Comparison of ENCODE assay signal across 22 cellular contexts in genomic region chr1:52676249-52676903, GRCh38. TPM values are rescaled to one million over a fixed set of nuclear protein-coding genes. Genes with fewer than 3 reads are reported as not detected.
A peak's percentile ranks its signal among the peaks of the same experiment; 100 is the strongest.
DNase-seq lines count a peak whose midpoint lies in the region; ATAC-seq, FAIRE-seq and TF ChIP-seq lines count a peak whose summit lies in the region.
"Had no signal": no experiment of that assay in that cellular context is flagged by ENCODE, and none has a peak within 500 bp of the region (broad histone marks: within the 10 kb centered on the region; RNA-seq: fewer than 3 reads in every experiment).

No MANE protein-coding gene starts in this region.

- in situ Hi-C loops in HepG2 (cut with HindIII; ENCODE audit: extremely low pct_ligation_motif_present, low pct_unique_long_range_greater_than_20kb) (no loop called here), GM13976 (cut with MboI; ENCODE audit: low sequenced_read_pairs, unreplicated experiment) (loop anchor here (25.0 kb wide), 1 partner anchor 539 kb away; the partner anchor contains the start of gene ZFYVE9)

- FAIRE-seq in HepG2 (lab: Jason Lieb, UNC), result no peak

- no peaks in the 10 kb centered on the region for H3K9me2 ChIP-seq in GM23338 (ENCODE audit: insufficient read depth)

- H3K36me3 ChIP-seq in BLaER1 treated with 17β-estradiol and CSF1 and Interleukin-3, amounts not matched to agents 10 nM and 100 nM, result peaks cover 0 to 25% (median 4%) of the 10 kb centered on the region in 11 experiments; a peak in 7 of 22 replicates
- H3K36me3 ChIP-seq in HepG2 (replicated peaks in 1 of 2; ENCODE audit: control insufficient read depth in 1 of 2, insufficient read depth in 2 of 2, low read length in 2 of 2) (no peaks in the 10 kb centered on the region), GM23338 (ENCODE audit: insufficient read depth) (no peaks in the 10 kb centered on the region)
- H3K36me3 ChIP-seq: neutrophil, vagina had no signal

- peak overlapping the region in 3 of 11 experiments; percentile 11 to 77 (median 73); a peak in 4 of 22 replicates for H3K9ac ChIP-seq in BLaER1 treated with 17β-estradiol and CSF1 and Interleukin-3, amounts not matched to agents 10 nM and 100 nM
- no peak overlapping the region for H3K9ac ChIP-seq in HepG2 (ENCODE audit: insufficient read depth, low read depth, low read length)
- H3K9ac ChIP-seq: KMS-11 had no signal

- no peaks in the 10 kb centered on the region for H3K36me3 Mint-ChIP-seq in GM23338 (ENCODE audit: low read depth)

- POLR2A ChIA-PET in HepG2 (lab: Yijun Ruan, JAX), result no interaction called here

- TF ChIP-seq POLR2A in HepG2 (IDR thresholded peaks at IDR 0.05; ENCODE audit: insufficient read depth in 1 of 2, low read depth in 2 of 2, low read length in 2 of 2), result no peak

- intact Hi-C loops in HepG2 (cut with micrococcal nuclease; ENCODE audit: unreplicated experiment), result no loop called here

- H2AFZ ChIP-seq in HepG2 (ENCODE audit: low read length) (no peak overlapping the region), GM23338 (no peak overlapping the region)

- H3K4me3 Mint-ChIP-seq in GM23338, result no peak overlapping the region

- no peaks in the 10 kb centered on the region for H3F3A ChIP-seq in GM23338 (replicated peaks; ENCODE audit: low read depth)

- ATAC-seq in HepG2, result peak; percentile 54
- no peak for ATAC-seq in GM23338
- no peak for ATAC-seq in HG03469 (IDR thresholded peaks at IDR 0.05; ENCODE audit: unreplicated experiment)

- TF ChIP-seq EP300 in HepG2 (IDR thresholded peaks at IDR 0.05; ENCODE audit: low read depth in 2 of 2, low read length in 2 of 2), result no peak
- TF ChIP-seq EP300 in HepG2 (CRISPR knock-in tag; IDR thresholded peaks at IDR 0.05; ENCODE audit: borderline replicate concordance), result no peak

- H3K4me2 ChIP-seq in BLaER1 treated with 17β-estradiol and CSF1 and Interleukin-3, amounts not matched to agents 10 nM and 100 nM, result peak overlapping the region; percentile 18 to 81 (median 63); a peak in 21 of 22 replicates
- H3K4me2 ChIP-seq in HepG2 (ENCODE audit: low read depth, low read length) (no peak overlapping the region), GM23338 (no peak overlapping the region)
- H3K4me2 ChIP-seq: KMS-11 had no signal

- H3K9me3 Mint-ChIP-seq in GM23338, result no peaks in the 10 kb centered on the region
- H3K9me3 Mint-ChIP-seq: activated T-helper 2 cell treated with anti-CD3 and anti-CD28 coated beads, Interferon-gamma antibody, Interleukin-2, Interleukin-4, amounts not matched to agents 10 μg/mL and 5 μg/mL and 100 μg/mL, durations not matched to agents 14 hours and 24 hours and 36 hours had no signal

- no peaks in the 10 kb centered on the region for H3K27me3 ChIP-seq in BLaER1 treated with 17β-estradiol and CSF1 and Interleukin-3, amounts not matched to agents 10 nM and 100 nM
- H3K27me3 ChIP-seq in HepG2 (ENCODE audit: control insufficient read depth in 1 of 2, insufficient read depth in 2 of 2, low read length in 2 of 2) (no peaks in the 10 kb centered on the region), GM23338 (ENCODE audit: insufficient read depth) (no peaks in the 10 kb centered on the region)
- H3K27me3 ChIP-seq: neutrophil, vagina had no signal

- H4K20me1 ChIP-seq in BLaER1 treated with 17β-estradiol and CSF1 and Interleukin-3, amounts not matched to agents 10 nM and 100 nM, result no peaks in the 10 kb centered on the region
- H4K20me1 ChIP-seq in HepG2 (ENCODE audit: insufficient read depth, low read length) (no peaks in the 10 kb centered on the region), GM23338 (replicated peaks; ENCODE audit: insufficient read depth) (no peaks in the 10 kb centered on the region)

- peaks cover 24% of the 10 kb centered on the region for H3K4me1 Mint-ChIP-seq in GM23338

- peaks cover 11% of the 10 kb centered on the region for H3K27me3 Mint-ChIP-seq in GM23338 (ENCODE audit: insufficient read depth, low read depth, poor library complexity)

- H3K4me1 ChIP-seq in BLaER1 treated with 17β-estradiol and CSF1 and Interleukin-3, amounts not matched to agents 10 nM and 100 nM, result peaks cover 40 to 93% (median 77%) of the 10 kb centered on the region in 10 experiments
- H3K4me1 ChIP-seq in HepG2 (ENCODE audit: insufficient read depth, low read length) (peaks cover 22% of the 10 kb centered on the region; the same call in 1 of the 2 replicates), GM23338 (ENCODE audit: insufficient read depth) (no peaks in the 10 kb centered on the region; the same call in 1 of the 2 replicates)

- H3K79me2 ChIP-seq in HepG2 (ENCODE audit: insufficient read depth, low read length) (no peaks in the 10 kb centered on the region), GM23338 (replicated peaks; ENCODE audit: insufficient read depth) (no peaks in the 10 kb centered on the region)

- H3K4me3 ChIP-seq in BLaER1 treated with 17β-estradiol and CSF1 and Interleukin-3, amounts not matched to agents 10 nM and 100 nM, result no peak overlapping the region
- H3K4me3 ChIP-seq in fibroblast of the aortic adventitia (ENCODE audit: low read depth, low read length) (no peak overlapping the region), HepG2 (replicated peaks in 1 of 3; ENCODE audit: insufficient read depth in 1 of 3, low read depth in 2 of 3, low read length in 3 of 3) (no peak overlapping the region), GM23338 (no peak overlapping the region)
- H3K4me3 ChIP-seq: vagina had no signal

- no peak for TF ChIP-seq RAD21 in HepG2 (CRISPR knock-in tag; IDR thresholded peaks at IDR 0.05)

- CTCF ChIA-PET in HepG2 (lab: Yijun Ruan, JAX; ENCODE audit: low intra/inter-chr PET ratio, low total read pairs), result no interaction called here

- TF ChIP-seq CTCF in fibroblast of the aortic adventitia (IDR thresholded peaks at IDR 0.05; ENCODE audit: insufficient read depth, low read length) (no peak), HepG2 (CRISPR knock-in tag; IDR thresholded peaks at IDR 0.05) (no peak), GM23338 (conservative IDR thresholded peaks at IDR 0.05; ENCODE audit: low read depth in 2 of 2) (no peak), GM13976 (IDR thresholded peaks at IDR 0.05; ENCODE audit: borderline replicate concordance, control extremely low read depth, extremely low read depth, insufficient read depth, missing control alignments) (no peak)

- no TSS peak for BruUV-seq in HepG2 (replicated peaks; lab: Mats Ljungman, UMichigan)

- DNase-seq in fibroblast of the aortic adventitia (ENCODE audit: low read depth), result peak; percentile 33
- DNase-seq in HepG2 (ENCODE audit: low spot score), result no peak
- peak; percentile 38 for DNase-seq in putamen (ENCODE audit: low spot score)
- DNase-seq in NCI-H146 treated with DMSO at 0.1 percent for 48 hours (lab: John Stamatoyannopoulos, UW; ENCODE audit: unreplicated experiment), result no peak
- DNase-seq in GM23338 (ENCODE audit: low spot score), result no peak
- no peak for DNase-seq in GM13976 (ENCODE audit: low spot score)
- DNase-seq: activated CD4-positive, CD25-positive, alpha-beta regulatory T cell; amniotic stem cell; Caco-2; foreskin fibroblast; mesenchymal stem cell; NCI-H1417 treated with DMSO at 0.1 percent for 48 hours; NK-92 treated with Interleukin-12 subunit alpha and Interleukin-12 subunit beta, amount 100 ng/mL, for 24 hours; stimulated activated naive CD4-positive, alpha-beta T cell had no signal

- H3K9me3 ChIP-seq in BLaER1 treated with 17β-estradiol and CSF1 and Interleukin-3, amounts not matched to agents 10 nM and 100 nM (replicated peaks in 1 of 11), result 0 out of 22 replicates have a peak, but pooled peaks cover 0 to under 1% (median 0%) of the 10 kb centered on the region in 11 experiments
- no peaks in the 10 kb centered on the region for H3K9me3 ChIP-seq in HepG2 (ENCODE audit: low read length)
- H3K9me3 ChIP-seq: Caco-2, neutrophil, vagina had no signal

- WGBS in HepG2 (ENCODE audit: low lambda C conversion rate), result 62% methylated on average over 4 of the region's 8 CpGs

- H3K27ac ChIP-seq in BLaER1 treated with 17β-estradiol and CSF1 and Interleukin-3, amounts not matched to agents 10 nM and 100 nM, result peak overlapping the region; percentile 12 to 90 (median 64); a peak in 19 of 22 replicates
- no peak overlapping the region for H3K27ac ChIP-seq in HepG2 (ENCODE audit: extremely low read length, insufficient read depth, low read length)
- no peak overlapping the region for H3K27ac ChIP-seq in GM23338 (ENCODE audit: low read depth)
- H3K27ac ChIP-seq: KMS-11, neutrophil, RWPE1, vagina had no signal

- no peak overlapping the region for H3K27ac Mint-ChIP-seq in GM23338
- H3K27ac Mint-ChIP-seq: activated T-helper 2 cell treated with anti-CD3 and anti-CD28 coated beads, Interferon-gamma antibody, Interleukin-2, Interleukin-4, amounts not matched to agents 10 μg/mL and 5 μg/mL and 100 μg/mL, durations not matched to agents 14 hours and 24 hours and 36 hours had no signal

RNA-seq across cellular contexts. Expression of gene COA7, which starts 21.8 kb away (rescaled TPM):
- total RNA-seq in fibroblast of the aortic adventitia (ENCODE audit: low replicate concordance) (15.2 and 15.7 TPM in 2 replicates), HepG2 (2016; rRNA removed; fragmentation: Illumina TruSeq; extraction: Trizol) (30.4 and 60.7 TPM in 2 replicates)
- 7.9 and 8.2 TPM in 2 replicates for total RNA-seq in HepG2 (2016; cell fraction: cytosol; rRNA removed; fragmentation: Illumina TruSeq; extraction: Trizol; ENCODE audit: low read depth)
- total RNA-seq in HepG2 (2016; cell fraction: insoluble cytoplasmic fraction; rRNA removed; fragmentation: Illumina TruSeq; extraction: Trizol), result 35.7 and 61.3 TPM in 2 replicates
- total RNA-seq in HepG2 (2016; cell fraction: membrane; rRNA removed; fragmentation: Illumina TruSeq; extraction: Trizol), result 21.1 and 21.8 TPM in 2 replicates
- 11.9 and 13.9 TPM in 2 replicates for total RNA-seq in HepG2 (2016; cell fraction: nucleus; rRNA removed; fragmentation: Illumina TruSeq; extraction: Trizol)
- polyA plus RNA-seq in HepG2 (2011; rRNA removed) (12.3 and 13.7 TPM in 2 replicates), GM23338 (2016; fragmentation: Nextera tagmentation; extraction: Ambion mirVana) (16.9 and 19.7 TPM in 2 replicates)
- polyA plus RNA-seq in HepG2 (2011; cell fraction: cytosol; rRNA removed), result 14.4 and 15.5 TPM in 2 replicates
- polyA plus RNA-seq in HepG2 (2011; cell fraction: nucleus; rRNA removed), result 3.6 and 5.4 TPM in 2 replicates
- polyA plus RNA-seq in HepG2 (2012), result 23.9 and 27.0 TPM in 2 replicates
- 6.2 and 6.5 TPM in 2 replicates for polyA plus RNA-seq in HepG2 (2016; cell fraction: cytosol; fragmentation: Illumina TruSeq; extraction: Trizol; ENCODE audit: low read depth)
- 52.4 and 54.7 TPM in 2 replicates for polyA plus RNA-seq in HepG2 (2016; cell fraction: insoluble cytoplasmic fraction; fragmentation: Illumina TruSeq; extraction: Trizol; ENCODE audit: low read depth)
- 13.1 and 13.3 TPM in 2 replicates for polyA plus RNA-seq in HepG2 (2016; cell fraction: membrane; fragmentation: Illumina TruSeq; extraction: Trizol; ENCODE audit: low read depth)
- polyA plus RNA-seq in HepG2 (2016; cell fraction: nucleus; fragmentation: Illumina TruSeq; extraction: Trizol; ENCODE audit: insufficient read depth, low read depth), result 24.3 and 25.2 TPM in 2 replicates
- polyA minus RNA-seq in HepG2 (2011; rRNA and poly(A)+ RNA removed; ENCODE audit: low replicate concordance), result 20.8 and 60.9 TPM in 2 replicates
- 6.9 and 10.1 TPM in 2 replicates for polyA minus RNA-seq in HepG2 (2011; cell fraction: cytosol; rRNA and poly(A)+ RNA removed)
- 4.2 and 6.1 TPM in 2 replicates for polyA minus RNA-seq in HepG2 (2011; cell fraction: nucleus; rRNA and poly(A)+ RNA removed)
- 27.5 and 33.5 TPM in 2 replicates for total RNA-seq in GM23338 (2014; rRNA removed; shearing (Covaris generic))

RNA-seq across cellular contexts. Expression of gene SHISAL2A, which starts 43.4 kb away (rescaled TPM):
- not detected in 2 replicates for total RNA-seq in fibroblast of the aortic adventitia (ENCODE audit: low replicate concordance)
- not detected in 2 replicates for total RNA-seq in HepG2 (2016; rRNA removed; fragmentation: Illumina TruSeq; extraction: Trizol)
- not detected in 2 replicates for total RNA-seq in HepG2 (2016; cell fraction: cytosol; rRNA removed; fragmentation: Illumina TruSeq; extraction: Trizol; ENCODE audit: low read depth)
- total RNA-seq in HepG2 (2016; cell fraction: insoluble cytoplasmic fraction; rRNA removed; fragmentation: Illumina TruSeq; extraction: Trizol), result not detected in 2 replicates
- not detected in 2 replicates for total RNA-seq in HepG2 (2016; cell fraction: membrane; rRNA removed; fragmentation: Illumina TruSeq; extraction: Trizol)
- total RNA-seq in HepG2 (2016; cell fraction: nucleus; rRNA removed; fragmentation: Illumina TruSeq; extraction: Trizol), result not detected in 2 replicates
- polyA plus RNA-seq in HepG2 (2011; rRNA removed), result not detected in 2 replicates
- not detected in 2 replicates for polyA plus RNA-seq in HepG2 (2011; cell fraction: cytosol; rRNA removed)
- not detected in 2 replicates for polyA plus RNA-seq in HepG2 (2011; cell fraction: nucleus; rRNA removed)
- polyA plus RNA-seq in HepG2 (2012), result not detected in 2 replicates
- polyA plus RNA-seq in HepG2 (2016; cell fraction: cytosol; fragmentation: Illumina TruSeq; extraction: Trizol; ENCODE audit: low read depth), result not detected in 2 replicates
- not detected in 2 replicates for polyA plus RNA-seq in HepG2 (2016; cell fraction: insoluble cytoplasmic fraction; fragmentation: Illumina TruSeq; extraction: Trizol; ENCODE audit: low read depth)
- polyA plus RNA-seq in HepG2 (2016; cell fraction: membrane; fragmentation: Illumina TruSeq; extraction: Trizol; ENCODE audit: low read depth), result not detected in 2 replicates
- polyA plus RNA-seq in HepG2 (2016; cell fraction: nucleus; fragmentation: Illumina TruSeq; extraction: Trizol; ENCODE audit: insufficient read depth, low read depth), result not detected in 2 replicates
- polyA minus RNA-seq in HepG2 (2011; rRNA and poly(A)+ RNA removed; ENCODE audit: low replicate concordance), result not detected in 2 replicates
- polyA minus RNA-seq in HepG2 (2011; cell fraction: cytosol; rRNA and poly(A)+ RNA removed), result not detected in 2 replicates
- not detected in 2 replicates for polyA minus RNA-seq in HepG2 (2011; cell fraction: nucleus; rRNA and poly(A)+ RNA removed)
- 0.10 TPM in 1 of 2 replicates, not detected in the other for total RNA-seq in GM23338 (2014; rRNA removed; shearing (Covaris generic))
- 1.2 and 1.7 TPM in 2 replicates for polyA plus RNA-seq in GM23338 (2016; fragmentation: Nextera tagmentation; extraction: Ambion mirVana)
- total RNA-seq: cerebellum had no signal

RNA-seq across cellular contexts. Expression of gene ZYG11B, which starts 49.9 kb away (rescaled TPM):
- total RNA-seq in fibroblast of the aortic adventitia (ENCODE audit: low replicate concordance) (36.7 and 59.7 TPM in 2 replicates), HepG2 (2016; rRNA removed; fragmentation: Illumina TruSeq; extraction: Trizol) (17.9 and 28.1 TPM in 2 replicates)
- 2.2 and 2.5 TPM in 2 replicates for total RNA-seq in HepG2 (2016; cell fraction: cytosol; rRNA removed; fragmentation: Illumina TruSeq; extraction: Trizol; ENCODE audit: low read depth)
- total RNA-seq in HepG2 (2016; cell fraction: insoluble cytoplasmic fraction; rRNA removed; fragmentation: Illumina TruSeq; extraction: Trizol), result 18.2 and 27.0 TPM in 2 replicates
- 8.1 and 8.3 TPM in 2 replicates for total RNA-seq in HepG2 (2016; cell fraction: membrane; rRNA removed; fragmentation: Illumina TruSeq; extraction: Trizol)
- total RNA-seq in HepG2 (2016; cell fraction: nucleus; rRNA removed; fragmentation: Illumina TruSeq; extraction: Trizol), result 17.9 and 18.0 TPM in 2 replicates
- polyA plus RNA-seq in HepG2 (2011; rRNA removed) (6.4 and 6.9 TPM in 2 replicates), GM23338 (2016; fragmentation: Nextera tagmentation; extraction: Ambion mirVana) (7.5 and 7.8 TPM in 2 replicates)
- 3.3 and 4.9 TPM in 2 replicates for polyA plus RNA-seq in HepG2 (2011; cell fraction: cytosol; rRNA removed)
- 3.6 and 4.2 TPM in 2 replicates for polyA plus RNA-seq in HepG2 (2011; cell fraction: nucleus; rRNA removed)
- 3.8 and 5.0 TPM in 2 replicates for polyA plus RNA-seq in HepG2 (2012)
- 0.28 and 0.43 TPM in 2 replicates for polyA plus RNA-seq in HepG2 (2016; cell fraction: cytosol; fragmentation: Illumina TruSeq; extraction: Trizol; ENCODE audit: low read depth)
- polyA plus RNA-seq in HepG2 (2016; cell fraction: insoluble cytoplasmic fraction; fragmentation: Illumina TruSeq; extraction: Trizol; ENCODE audit: low read depth), result 9.8 and 10.7 TPM in 2 replicates
- 1.7 and 1.8 TPM in 2 replicates for polyA plus RNA-seq in HepG2 (2016; cell fraction: membrane; fragmentation: Illumina TruSeq; extraction: Trizol; ENCODE audit: low read depth)
- 8.2 and 8.3 TPM in 2 replicates for polyA plus RNA-seq in HepG2 (2016; cell fraction: nucleus; fragmentation: Illumina TruSeq; extraction: Trizol; ENCODE audit: insufficient read depth, low read depth)
- polyA minus RNA-seq in HepG2 (2011; rRNA and poly(A)+ RNA removed; ENCODE audit: low replicate concordance), result 23.6 and 31.5 TPM in 2 replicates
- 10.2 and 11.1 TPM in 2 replicates for polyA minus RNA-seq in HepG2 (2011; cell fraction: cytosol; rRNA and poly(A)+ RNA removed)
- 26.4 and 34.1 TPM in 2 replicates for polyA minus RNA-seq in HepG2 (2011; cell fraction: nucleus; rRNA and poly(A)+ RNA removed)
- total RNA-seq in GM23338 (2014; rRNA removed; shearing (Covaris generic)), result 35.4 and 42.3 TPM in 2 replicates

Comparison
In these comparisons a context has a peak if more than half of its experiments do, and no peak if none do; other contexts are left out.
1. H3K27ac ChIP-seq: peak in BLaER1 treated with 17β-estradiol and CSF1 and Interleukin-3, amounts not matched to agents 10 nM and 100 nM (11 of 11); none in HepG2 (single experiment) and GM23338 (single experiment).
2. H3K4me2 ChIP-seq: peak in BLaER1 treated with 17β-estradiol and CSF1 and Interleukin-3, amounts not matched to agents 10 nM and 100 nM (11 of 11); none in HepG2 (single experiment) and GM23338 (single experiment).
3. DNase-seq: peak in fibroblast of the aortic adventitia (single experiment) and putamen (single experiment); none in HepG2 (single experiment), NCI-H146 treated with DMSO at 0.1 percent for 48 hours (single experiment), GM23338 (single experiment) and GM13976 (single experiment).